Comparison of ENCODE assay signal across 17 cellular contexts in the genomic region with DNA sequence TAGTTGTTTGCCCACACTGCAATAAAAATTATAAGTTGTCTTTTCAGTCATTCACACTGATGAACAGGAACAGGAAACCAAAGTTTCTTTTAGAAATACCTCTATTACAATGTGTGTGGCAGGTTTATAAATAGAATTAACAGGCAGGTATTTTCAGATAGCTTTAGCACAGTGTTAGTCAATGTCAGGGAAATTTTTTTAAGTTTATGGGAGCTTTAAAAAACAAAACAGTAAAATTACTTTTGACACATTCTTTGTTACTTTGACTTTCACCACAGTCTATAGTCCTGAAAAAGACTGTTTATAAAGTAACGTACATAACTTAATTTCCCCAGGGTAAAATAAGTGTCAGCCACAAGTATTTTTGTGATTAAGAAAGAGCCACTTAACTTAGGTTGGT. TPM values are rescaled to one million over a fixed set of nuclear protein-coding genes. Genes with fewer than 3 reads are reported as not detected.
A peak's percentile ranks its signal among the peaks of the same experiment; 100 is the strongest.
DNase-seq lines count a peak whose midpoint lies in the region; ATAC-seq and TF ChIP-seq lines count a peak whose summit lies in the region.
"Had no signal": no experiment of that assay in that cellular context is flagged by ENCODE, and none has a peak within 500 bp of the region (broad histone marks: within the 10 kb centered on the region; RNA-seq: fewer than 3 reads in every experiment).

No MANE protein-coding gene starts in this region.

- no peaks in the 10 kb centered on the region for H4K20me1 ChIP-seq in Loucy (ENCODE audit: insufficient read depth, low read length, poor library complexity, severe bottlenecking)

- TF ChIP-seq CTCF in Loucy (conservative IDR thresholded peaks at IDR 0.05; ENCODE audit: low read length) (no peak), left ventricle myocardium inferior (IDR thresholded peaks at IDR 0.05; ENCODE audit: borderline replicate concordance) (no peak)

- H3K9me3 ChIP-seq in Loucy (ENCODE audit: insufficient read depth, low read depth, low read length) (peaks cover 3% of the 10 kb centered on the region; the same call in 1 of the 2 replicates), aorta (ENCODE audit: control insufficient read depth, low read length) (peaks cover 4% of the 10 kb centered on the region), left ventricle myocardium inferior (replicated peaks) (peaks cover 15% of the 10 kb centered on the region)

- H3K36me3 ChIP-seq in Loucy (ENCODE audit: insufficient read depth, low read length) = no peaks in the 10 kb centered on the region
- H3K36me3 ChIP-seq in aorta (ENCODE audit: control insufficient read depth in 1 of 2, insufficient read depth in 2 of 2, low read length in 1 of 2) = no peaks in the 10 kb centered on the region
- no peaks in the 10 kb centered on the region for H3K36me3 ChIP-seq in left ventricle myocardium inferior
- H3K36me3 ChIP-seq: heart left ventricle, spleen had no signal

- H3K4me3 ChIP-seq in Loucy (ENCODE audit: low read length, poor library complexity, severe bottlenecking) = no peak overlapping the region
- H3K4me3 ChIP-seq in aorta (ENCODE audit: low read length in 2 of 2) = no peak overlapping the region
- H3K4me3 ChIP-seq in left ventricle myocardium inferior = no peak overlapping the region
- H3K4me3 ChIP-seq: heart left ventricle, K562, spleen had no signal

- no peaks in the 10 kb centered on the region for H3K27me3 ChIP-seq in Loucy (ENCODE audit: insufficient read depth, low read length, poor library complexity, severe bottlenecking)
- H3K27me3 ChIP-seq in aorta (ENCODE audit: control insufficient read depth in 1 of 2, insufficient read depth in 2 of 2, low read length in 1 of 2) = no peaks in the 10 kb centered on the region
- H3K27me3 ChIP-seq in left ventricle myocardium inferior (ENCODE audit: low read depth) = no peaks in the 10 kb centered on the region
- H3K27me3 ChIP-seq: heart left ventricle, spleen had no signal

- peak overlapping the region; percentile 38 for H3K4me2 ChIP-seq in Loucy (ENCODE audit: low read depth, low read length, poor library complexity, severe bottlenecking)

- H3F3A ChIP-seq in Loucy (ENCODE audit: low read depth) = no peaks in the 10 kb centered on the region

- no peaks in the 10 kb centered on the region for H3K9me2 ChIP-seq in Loucy (replicated peaks; ENCODE audit: low read depth, low read length)

- no peaks in the 10 kb centered on the region for H3K79me2 ChIP-seq in Loucy (ENCODE audit: insufficient read depth, low read length)

- no peak overlapping the region for H2AFZ ChIP-seq in Loucy (ENCODE audit: low read length)

- H3K4me1 ChIP-seq in Loucy (ENCODE audit: insufficient read depth, low read length, poor library complexity, severe bottlenecking) (peaks cover 5% of the 10 kb centered on the region), aorta (ENCODE audit: control insufficient read depth in 1 of 2, insufficient read depth in 2 of 2, low read length in 2 of 2) (no peaks in the 10 kb centered on the region), left ventricle myocardium inferior (no peaks in the 10 kb centered on the region)
- H3K4me1 ChIP-seq: heart left ventricle had no signal

- ATAC-seq in GM18519 (IDR thresholded peaks at IDR 0.05; ENCODE audit: low FRiP score, unreplicated experiment) = peak; percentile 89
- ATAC-seq in GM21423 (IDR thresholded peaks at IDR 0.05; ENCODE audit: unreplicated experiment) = peak; percentile 85
- peak; percentile 81 for ATAC-seq in HG03025 (IDR thresholded peaks at IDR 0.05; ENCODE audit: low FRiP score, unreplicated experiment)
- no peak for ATAC-seq in aorta (ENCODE audit: low FRiP score)
- ATAC-seq: effector memory CD8-positive, alpha-beta T cell; heart left ventricle; K562 had no signal

- no peak overlapping the region for H3K27ac ChIP-seq in aorta (ENCODE audit: low read depth in 1 of 2, low read length in 2 of 2)
- H3K27ac ChIP-seq in left ventricle myocardium inferior (replicated peaks) = no peak overlapping the region
- H3K27ac ChIP-seq: heart left ventricle, spleen had no signal

- H3K9ac ChIP-seq in Loucy (ENCODE audit: low read depth, low read length, poor library complexity, severe bottlenecking) = no peak overlapping the region

- no peak for DNase-seq in NCI-H2171 treated with DMSO at 0.1 percent for 48 hours (lab: John Stamatoyannopoulos, UW)
- DNase-seq in head of caudate nucleus = no peak
- DNase-seq in aorta = no peak
- no peak for DNase-seq in left ventricle myocardium inferior
- DNase-seq: activated CD8-positive, alpha-beta memory T cell treated with anti-CD3 and anti-CD28 coated beads, Interleukin-2, amount 50 U/mL, for 4 hours; C1 segment of cervical spinal cord; effector memory CD8-positive, alpha-beta T cell; H9; heart left ventricle; occipital lobe; spleen; T-helper 9 cell had no signal

- intact Hi-C loops in head of caudate nucleus (cut with DNase I) = no loop called here
- intact Hi-C loops in aorta (cut with DNase I) = no loop called here
- intact Hi-C loops in left ventricle myocardium inferior (cut with micrococcal nuclease) = no loop called here

- WGBS in aorta, 2 donors = 42 to 52% methylated on average over 1 of the region's 1 CpG

RNA-seq across cellular contexts. Expression of gene SERPINI1, which starts 38.1 kb away (rescaled TPM):
- total RNA-seq in aorta (10 to 100 TPM; 13.5 to 13.8 TPM), left ventricle myocardium inferior (10.6 TPM)
- 10 to 100 TPM in 1 of 2 donors, 1 to 10 TPM in 1; 8.9 to 11.9 TPM for polyA plus RNA-seq in aorta

RNA-seq across cellular contexts. Expression of gene PDCD10, which starts 38.9 kb away (rescaled TPM):
- total RNA-seq in aorta (10 to 100 TPM; 45.2 to 54.5 TPM), left ventricle myocardium inferior (35.1 TPM)
- polyA plus RNA-seq in aorta = 10 to 100 TPM; 45.4 to 85.0 TPM
